Comparison of ENCODE assay signal across 25 cellular contexts in the genomic region with DNA sequence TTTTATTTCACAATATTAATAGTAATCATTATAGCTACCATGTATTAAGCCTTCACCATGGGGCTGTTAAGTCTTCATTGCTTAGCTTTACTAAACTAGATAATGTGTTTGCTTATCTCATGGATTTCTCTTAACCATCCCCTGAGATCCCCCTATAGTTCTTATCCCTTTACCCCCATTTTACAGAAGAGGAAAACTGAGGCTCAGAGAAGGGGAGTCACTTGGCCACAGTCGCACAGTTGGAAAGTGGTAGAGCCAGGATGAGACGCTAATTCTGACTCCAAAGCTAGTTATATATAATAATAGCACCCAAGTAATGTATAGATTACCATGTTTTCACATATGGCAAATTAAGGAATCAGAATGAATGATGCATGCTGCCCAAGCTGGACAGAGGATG.
"Had no signal": no experiment of that assay in that cellular context is flagged by ENCODE, and none has a peak within 500 bp of the region (broad histone marks: within the 10 kb centered on the region; RNA-seq: fewer than 3 reads in every experiment).

No MANE protein-coding gene starts in this region.

- H3K4me2 ChIP-seq: neural progenitor cell had no signal

- H3K27ac Mint-ChIP-seq: neural progenitor cell; progenitor cell of endocrine pancreas; stimulated activated memory B cell treated with anti-CD40 and anti-IgM and Interleukin-4, amounts not matched to agents 10 μg/mL and 1 μg/mL and 100 μg/mL, for 72 hours had no signal

- DNase-seq: kidney; left colon; left lung; lower lobe of right lung; mammary epithelial cell; mesenchymal stem cell; natural killer cell; nephron progenitor cell; ovary; retina; right cardiac atrium; sigmoid colon; small intestine; spleen; stimulated activated CD4-positive, alpha-beta T cell treated with anti-CD3 and anti-CD28 coated beads, Interleukin-4, amount 100 ng/mL, for 24 hours; stimulated activated naive CD8-positive, alpha-beta T cell treated with anti-CD3 and anti-CD28 coated beads, Interleukin-15, Interleukin-2, amounts not matched to agents 100 U/mL and 50 U/mL, for 24 hours; stomach; testis; thyroid gland; transverse colon; upper lobe of left lung had no signal

- FAIRE-seq: islet of Langerhans, kidney, small intestine had no signal

- H3K4me1 ChIP-seq: left lung, lower lobe of right lung, neural progenitor cell, sigmoid colon, spleen, stomach, testis, thyroid gland, transverse colon, upper lobe of left lung had no signal

- H3K4me3 Mint-ChIP-seq: natural killer cell; nephron progenitor cell; neural progenitor cell; stimulated activated memory B cell treated with anti-CD40 and anti-IgM and Interleukin-4, amounts not matched to agents 10 μg/mL and 1 μg/mL and 100 μg/mL, for 72 hours had no signal

- H3K4me1 Mint-ChIP-seq: natural killer cell, nephron progenitor cell, neural progenitor cell had no signal

- H3K36me3 ChIP-seq: neural progenitor cell, ovary, sigmoid colon, transverse colon had no signal

- H3K27me3 Mint-ChIP-seq: progenitor cell of endocrine pancreas; stimulated activated memory B cell treated with anti-CD40 and anti-IgM and Interleukin-4, amounts not matched to agents 10 μg/mL and 1 μg/mL and 100 μg/mL, for 72 hours had no signal

- H3K4me3 ChIP-seq: left lung, lower lobe of right lung, neural progenitor cell, ovary, sigmoid colon, spleen, stomach, testis, thyroid gland, transverse colon, upper lobe of left lung had no signal

- H3K9me3 Mint-ChIP-seq: natural killer cell; nephron progenitor cell; neural progenitor cell; stimulated activated memory B cell treated with anti-CD40 and anti-IgM and Interleukin-4, amounts not matched to agents 10 μg/mL and 1 μg/mL and 100 μg/mL, for 72 hours had no signal

- H2AFZ ChIP-seq: neural progenitor cell had no signal

- ATAC-seq: left colon; left lung; lower lobe of right lung; natural killer cell; right cardiac atrium; stimulated activated memory B cell treated with anti-CD40 and anti-IgM and Interleukin-4, amounts not matched to agents 10 μg/mL and 1 μg/mL and 100 μg/mL, for 72 hours; stimulated activated naive CD8-positive, alpha-beta T cell treated with anti-CD3 and anti-CD28 coated beads, Interleukin-15, Interleukin-2, amounts not matched to agents 100 U/mL and 50 U/mL, for 24 hours had no signal

- H3K27ac ChIP-seq: left lung, lower lobe of right lung, ovary, sigmoid colon, spleen, stomach, testis, thyroid gland, transverse colon, upper lobe of left lung had no signal

- H3K9me3 ChIP-seq: left lung, lower lobe of right lung, ovary, sigmoid colon, spleen, stomach, testis, thyroid gland, transverse colon, upper lobe of left lung had no signal

- H3K9ac ChIP-seq: neural progenitor cell had no signal

- H3K27me3 ChIP-seq: left lung, neural progenitor cell, ovary, sigmoid colon, spleen, stomach, testis, thyroid gland, transverse colon, upper lobe of left lung had no signal
